In the genomic region with DNA sequence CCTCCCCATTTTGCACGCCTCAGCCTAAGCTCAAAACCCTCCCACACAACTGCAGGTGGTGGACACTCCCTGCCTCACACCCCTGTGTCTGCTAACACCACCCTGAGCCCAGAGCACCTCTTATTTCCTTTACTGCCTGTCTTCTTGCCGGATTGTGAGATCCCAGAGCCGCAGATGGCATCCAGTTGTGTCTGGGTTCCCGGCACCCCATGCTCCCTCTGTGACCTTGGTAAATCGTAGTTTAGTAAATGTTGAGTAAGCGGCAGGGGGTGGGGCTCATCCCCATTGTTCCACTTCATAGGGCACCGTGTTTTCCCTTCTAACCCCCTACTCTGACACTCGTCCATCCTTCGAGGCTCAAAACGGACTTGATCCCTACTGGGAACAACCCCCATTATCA, we compare ENCODE assay signal across 26 cellular contexts. TPM values are rescaled to one million over a fixed set of nuclear protein-coding genes. Genes with fewer than 3 reads are reported as not detected.
DNase-seq lines count a peak whose midpoint lies in the region; ATAC-seq, FAIRE-seq and TF ChIP-seq lines count a peak whose summit lies in the region.
"Had no signal": no experiment of that assay in that cellular context is flagged by ENCODE, and none has a peak within 500 bp of the region (broad histone marks: within the 10 kb centered on the region; RNA-seq: fewer than 3 reads in every experiment).

No MANE protein-coding gene starts in this region.

- peak; percentile 44 for FAIRE-seq in GM12892 (lab: Jason Lieb, UNC)
- FAIRE-seq: endometrium, frontal cortex, G401.6 had no signal

- no peaks in the 10 kb centered on the region for H3K36me3 ChIP-seq in hepatocyte (replicated peaks; ENCODE audit: insufficient read depth, low read depth)
- H3K36me3 ChIP-seq: SJSA1 had no signal

- DNase-seq in GM12892 (ENCODE audit: insufficient read length) (no peak), WTC11 (ENCODE audit: low spot score) (no peak), hepatocyte (ENCODE audit: low spot score) (no peak), progenitor cell of endocrine pancreas (ENCODE audit: low spot score, unreplicated experiment) (no peak), RKO (ENCODE audit: low spot score) (no peak), GDM1 (lab: John Stamatoyannopoulos, UW) (no peak)
- no peak for DNase-seq in stimulated activated CD4-positive, alpha-beta T cell treated with anti-CD3 and anti-CD28 coated beads, Interleukin-2, amount 100 ng/mL, for 48 hours
- no peak for DNase-seq in activated CD8-positive, alpha-beta memory T cell treated with anti-CD3 and anti-CD28 coated beads for 24 hours
- DNase-seq: activated gamma-delta T cell, DMS79, NCI-H1417 treated with DMSO at 0.1 percent for 48 hours had no signal

- no peak for ATAC-seq in WTC11

- no peaks in the 10 kb centered on the region for H4K20me1 ChIP-seq in hepatocyte (ENCODE audit: insufficient read depth, poor library complexity, severe bottlenecking)

- no peak overlapping the region for H3K4me3 ChIP-seq in hepatocyte
- H3K4me3 ChIP-seq: SJSA1, spleen, tibial artery had no signal

- H3K27ac Mint-ChIP-seq in WTC11 (peak overlapping the region; percentile 65), progenitor cell of endocrine pancreas (peak overlapping the region; percentile 84)
- H3K27ac Mint-ChIP-seq: activated CD4-positive, alpha-beta T cell treated with anti-CD3 and anti-CD28 coated beads for 36 hours; activated CD8-positive, alpha-beta T cell treated with anti-CD3 and anti-CD28 coated beads, Interleukin-2, amount 10 ng/mL, durations not matched to agents 7 days and 5 days; activated naive CD8-positive, alpha-beta T cell treated with anti-CD3 and anti-CD28 coated beads, Interleukin-2, amount 10 ng/mL, durations not matched to agents 7 days and 5 days had no signal

- H3K79me2 ChIP-seq in hepatocyte: no peaks in the 10 kb centered on the region

- H3K9me3 ChIP-seq in hepatocyte (ENCODE audit: low read depth): no peaks in the 10 kb centered on the region
- H3K9me3 ChIP-seq: SJSA1, spleen, tibial artery had no signal

- POLR2A ChIA-PET in WTC11 (lab: Charles Lee): interaction anchor here (0.6 to 3.0 kb wide), 9 partner anchors 11 to 416 kb away, joined by 3 to 39 read pairs (median 5); a partner anchor contains a TSS

- H3K27me3 Mint-ChIP-seq in WTC11 (ENCODE audit: low read depth) (no peaks in the 10 kb centered on the region), progenitor cell of endocrine pancreas (no peaks in the 10 kb centered on the region)
- H3K27me3 Mint-ChIP-seq: activated CD4-positive, alpha-beta T cell treated with anti-CD3 and anti-CD28 coated beads for 36 hours had no signal

- H2AFZ ChIP-seq in hepatocyte: no peak overlapping the region

- H3K4me1 ChIP-seq in hepatocyte (ENCODE audit: insufficient read depth): peaks cover 16% of the 10 kb centered on the region

- CTCF ChIA-PET in WTC11 (lab: Charles Lee): interaction anchor here (0.6 to 10.0 kb wide), 52 partner anchors 12 to 474 kb away, joined by 3 to 500 read pairs (median 7); a partner anchor contains a TSS

- H3K9me3 Mint-ChIP-seq in WTC11 (no peaks in the 10 kb centered on the region), progenitor cell of endocrine pancreas (ENCODE audit: low read depth) (no peaks in the 10 kb centered on the region)
- H3K9me3 Mint-ChIP-seq: activated naive CD8-positive, alpha-beta T cell treated with anti-CD3 and anti-CD28 coated beads, Interleukin-2, amount 10 ng/mL, durations not matched to agents 7 days and 5 days; neural crest cell had no signal

- H3K36me3 Mint-ChIP-seq in WTC11: peaks cover 25% of the 10 kb centered on the region
- peaks cover 13% of the 10 kb centered on the region for H3K36me3 Mint-ChIP-seq in progenitor cell of endocrine pancreas (ENCODE audit: insufficient read depth)
- H3K36me3 Mint-ChIP-seq: activated naive CD8-positive, alpha-beta T cell treated with anti-CD3 and anti-CD28 coated beads, Interleukin-2, amount 10 ng/mL, durations not matched to agents 7 days and 5 days had no signal

- no peak for TF ChIP-seq POLR2A in GM12892 (IDR thresholded peaks at IDR 0.05; ENCODE audit: low read depth, low read length)

- TF ChIP-seq CTCF in WTC11 (IDR thresholded peaks at IDR 0.05): no peak
- TF ChIP-seq CTCF in hepatocyte (IDR thresholded peaks at IDR 0.05; ENCODE audit: poor library complexity): no peak
- no peak for TF ChIP-seq CTCF in progenitor cell of endocrine pancreas (IDR thresholded peaks at IDR 0.05; ENCODE audit: unreplicated experiment)

- H3K9me2 ChIP-seq in hepatocyte (replicated peaks; ENCODE audit: insufficient read depth): no peaks in the 10 kb centered on the region

- 84% methylated on average over 10 of the region's 10 CpGs for WGBS in hepatocyte (ENCODE audit: low lambda C conversion rate, missing lambda C conversion rate)

- H3K27ac ChIP-seq in hepatocyte: peak overlapping the region; percentile 74
- H3K27ac ChIP-seq: HL-60, SJSA1, spleen, tibial artery had no signal

- H3K4me1 Mint-ChIP-seq in WTC11: peaks cover 22% of the 10 kb centered on the region
- peaks cover 20% of the 10 kb centered on the region for H3K4me1 Mint-ChIP-seq in progenitor cell of endocrine pancreas (ENCODE audit: low read depth)

- no peaks in the 10 kb centered on the region for H3K27me3 ChIP-seq in hepatocyte
- H3K27me3 ChIP-seq: SJSA1 had no signal

- H3K4me2 ChIP-seq in hepatocyte: no peak overlapping the region

- H3K4me3 Mint-ChIP-seq in WTC11: no peak overlapping the region
- no peak overlapping the region for H3K4me3 Mint-ChIP-seq in progenitor cell of endocrine pancreas (ENCODE audit: low read depth)
- H3K4me3 Mint-ChIP-seq: activated CD4-positive, alpha-beta T cell treated with anti-CD3 and anti-CD28 coated beads for 36 hours; activated CD8-positive, alpha-beta T cell treated with anti-CD3 and anti-CD28 coated beads, Interleukin-2, amount 10 ng/mL, durations not matched to agents 7 days and 5 days; activated naive CD8-positive, alpha-beta T cell treated with anti-CD3 and anti-CD28 coated beads, Interleukin-2, amount 10 ng/mL, durations not matched to agents 7 days and 5 days; neural crest cell had no signal

TF ChIP-seq in WTC11, 78 proteins besides CTCF, POLR2A, EP300 and RAD21:
- TF ChIP-seq GRHL2 (CRISPR knock-in tag; IDR thresholded peaks at IDR 0.05; ENCODE audit: insufficient replicate concordance, severe bottlenecking) (no peak), ZNF317 (CRISPR knock-in tag; IDR thresholded peaks at IDR 0.05; ENCODE audit: borderline replicate concordance, low read depth) (no peak)
- TF ChIP-seq, protein P1, sequence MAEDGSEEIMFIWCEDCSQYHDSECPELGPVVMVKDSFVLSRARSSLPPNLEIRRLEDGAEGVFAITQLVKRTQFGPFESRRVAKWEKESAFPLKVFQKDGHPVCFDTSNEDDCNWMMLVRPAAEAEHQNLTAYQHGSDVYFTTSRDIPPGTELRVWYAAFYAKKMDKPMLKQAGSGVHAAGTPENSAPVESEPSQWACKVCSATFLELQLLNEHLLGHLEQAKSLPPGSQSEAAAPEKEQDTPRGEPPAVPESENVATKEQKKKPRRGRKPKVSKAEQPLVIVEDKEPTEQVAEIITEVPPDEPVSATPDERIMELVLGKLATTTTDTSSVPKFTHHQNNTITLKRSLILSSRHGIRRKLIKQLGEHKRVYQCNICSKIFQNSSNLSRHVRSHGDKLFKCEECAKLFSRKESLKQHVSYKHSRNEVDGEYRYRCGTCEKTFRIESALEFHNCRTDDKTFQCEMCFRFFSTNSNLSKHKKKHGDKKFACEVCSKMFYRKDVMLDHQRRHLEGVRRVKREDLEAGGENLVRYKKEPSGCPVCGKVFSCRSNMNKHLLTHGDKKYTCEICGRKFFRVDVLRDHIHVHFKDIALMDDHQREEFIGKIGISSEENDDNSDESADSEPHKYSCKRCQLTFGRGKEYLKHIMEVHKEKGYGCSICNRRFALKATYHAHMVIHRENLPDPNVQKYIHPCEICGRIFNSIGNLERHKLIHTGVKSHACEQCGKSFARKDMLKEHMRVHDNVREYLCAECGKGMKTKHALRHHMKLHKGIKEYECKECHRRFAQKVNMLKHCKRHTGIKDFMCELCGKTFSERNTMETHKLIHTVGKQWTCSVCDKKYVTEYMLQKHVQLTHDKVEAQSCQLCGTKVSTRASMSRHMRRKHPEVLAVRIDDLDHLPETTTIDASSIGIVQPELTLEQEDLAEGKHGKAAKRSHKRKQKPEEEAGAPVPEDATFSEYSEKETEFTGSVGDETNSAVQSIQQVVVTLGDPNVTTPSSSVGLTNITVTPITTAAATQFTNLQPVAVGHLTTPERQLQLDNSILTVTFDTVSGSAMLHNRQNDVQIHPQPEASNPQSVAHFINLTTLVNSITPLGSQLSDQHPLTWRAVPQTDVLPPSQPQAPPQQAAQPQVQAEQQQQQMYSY (CRISPR knock-in tag; IDR thresholded peaks at IDR 0.05): no peak

RNA-seq across cellular contexts. Expression of a gene that starts 14.9 kb away (rescaled TPM):
- polyA plus RNA-seq in GM12892 (2012; ENCODE audit: missing spikeins): 7.6 TPM
- total RNA-seq in WTC11 (2021): 140 to 153 TPM (median 144 TPM) in 3 replicates
- 155 and 197 TPM in 2 replicates for total RNA-seq in hepatocyte
- 233 and 252 TPM in 2 replicates for polyA plus RNA-seq in hepatocyte
- 213 and 217 TPM in 2 replicates for total RNA-seq in progenitor cell of endocrine pancreas
- total RNA-seq: RPMI7951 had no signal

RNA-seq across cellular contexts. Expression of a gene that starts 15.3 kb away (rescaled TPM):
- 15.1 TPM for polyA plus RNA-seq in GM12892 (2012; ENCODE audit: missing spikeins)
- 5.0 to 5.4 TPM (median 5.1 TPM) in 3 replicates for total RNA-seq in WTC11 (2021)
- 1.2 and 1.7 TPM in 2 replicates for total RNA-seq in hepatocyte
- 5.7 and 6.1 TPM in 2 replicates for polyA plus RNA-seq in hepatocyte
- 4.4 and 5.1 TPM in 2 replicates for total RNA-seq in progenitor cell of endocrine pancreas
- total RNA-seq: activated CD8-positive, alpha-beta T cell treated with anti-CD3 and anti-CD28 coated beads, Interleukin-2, amount 10 ng/mL, durations not matched to agents 7 days and 5 days; activated naive CD8-positive, alpha-beta T cell treated with anti-CD3 and anti-CD28 coated beads, Interleukin-2, amount 10 ng/mL, durations not matched to agents 7 days and 5 days; left cardiac atrium; SJSA1; spleen had no signal

RNA-seq across cellular contexts. Expression of a gene that starts 30.2 kb away (rescaled TPM):
- polyA plus RNA-seq in GM12892 (2012; ENCODE audit: missing spikeins): not detected
- 0.25 TPM in 1 of 3 replicates, not detected in the others for total RNA-seq in WTC11 (2021)
- total RNA-seq in hepatocyte: 0.24 TPM in 1 of 2 replicates, not detected in the other
- 0.47 TPM in 1 of 2 replicates, not detected in the other for polyA plus RNA-seq in hepatocyte
- 0.81 and 1.5 TPM in 2 replicates for total RNA-seq in progenitor cell of endocrine pancreas
- total RNA-seq: activated CD4-positive, alpha-beta T cell treated with anti-CD3 and anti-CD28 coated beads for 36 hours; activated CD8-positive, alpha-beta T cell treated with anti-CD3 and anti-CD28 coated beads, Interleukin-2, amount 10 ng/mL, durations not matched to agents 7 days and 5 days; activated naive CD8-positive, alpha-beta T cell treated with anti-CD3 and anti-CD28 coated beads, Interleukin-2, amount 10 ng/mL, durations not matched to agents 7 days and 5 days; dermis blood vessel endothelial cell; frontal cortex; left cardiac atrium; mammary epithelial cell; neural crest cell; RPMI7951; SJSA1; spleen had no signal
- polyA plus RNA-seq: mammary epithelial cell had no signal

RNA-seq across cellular contexts. Expression of a gene that starts 35.5 kb away (rescaled TPM):
- 4.0 TPM for polyA plus RNA-seq in GM12892 (2012; ENCODE audit: missing spikeins)
- total RNA-seq in WTC11 (2021): 22.0 to 27.3 TPM (median 24.1 TPM) in 3 replicates
- total RNA-seq in hepatocyte: 38.3 and 40.1 TPM in 2 replicates
- polyA plus RNA-seq in hepatocyte: 34.6 and 40.3 TPM in 2 replicates
- 27.4 and 28.9 TPM in 2 replicates for total RNA-seq in progenitor cell of endocrine pancreas

RNA-seq across cellular contexts. Expression of a gene that starts 51.4 kb away (rescaled TPM):
- polyA plus RNA-seq in GM12892 (2012; ENCODE audit: missing spikeins): 28.2 TPM
- total RNA-seq in WTC11 (2021): 49.8 to 53.0 TPM (median 50.2 TPM) in 3 replicates
- 18.3 and 36.5 TPM in 2 replicates for total RNA-seq in hepatocyte
- 53.9 and 59.2 TPM in 2 replicates for polyA plus RNA-seq in hepatocyte
- total RNA-seq in progenitor cell of endocrine pancreas: 41.0 and 43.1 TPM in 2 replicates
